In the genomic region with DNA sequence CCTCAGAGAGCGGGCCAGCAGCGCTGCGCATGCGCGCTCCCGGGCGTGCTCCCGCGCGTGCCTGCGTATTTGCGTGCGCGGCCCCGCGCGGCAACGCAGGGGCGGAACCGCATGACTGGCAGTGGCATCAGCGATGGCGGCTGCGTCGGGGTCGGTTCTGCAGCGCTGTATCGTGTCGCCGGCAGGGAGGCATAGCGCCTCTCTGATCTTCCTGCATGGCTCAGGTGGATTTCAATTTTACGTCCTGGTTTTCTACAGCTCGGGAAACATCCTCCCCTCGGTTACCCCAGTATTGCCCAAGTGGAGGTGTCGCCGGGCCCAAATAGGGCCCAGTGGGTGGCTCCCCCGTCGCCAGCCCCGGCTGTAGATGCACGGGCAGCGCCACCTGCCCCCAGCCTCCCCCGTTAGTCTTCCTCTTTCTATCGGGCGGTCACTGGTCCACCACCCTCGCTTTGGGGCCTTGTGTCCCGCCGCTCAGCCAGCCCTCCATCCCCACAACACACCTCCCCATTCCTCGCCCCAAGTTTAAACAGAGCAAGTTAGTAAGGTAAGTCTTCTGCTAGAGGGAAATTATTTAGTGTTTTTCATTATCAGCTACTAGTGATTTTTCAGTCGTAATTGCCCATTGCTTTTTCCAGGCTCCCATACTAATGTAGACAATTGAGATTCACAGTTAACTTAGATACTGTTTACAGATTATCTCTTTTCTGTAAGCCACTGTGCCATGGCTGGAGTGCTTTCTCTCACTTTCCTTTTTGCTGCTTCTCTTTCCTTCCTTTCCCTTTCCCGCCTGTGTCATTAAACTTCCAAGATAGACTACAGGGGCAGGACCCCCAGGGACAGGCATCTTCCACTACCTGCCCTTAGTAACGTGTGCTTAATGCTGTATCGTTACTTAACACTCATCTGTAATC, we compare ENCODE assay signal across 1 cellular context.
TF ChIP-seq lines count a peak whose summit lies in the region.

A gene (plus strand): TSS at position 121 of the 914 bp plus-strand sequence. CDS start 13 bp downstream, at position 134.

TF ChIP-seq in GM12878, 131 proteins besides CTCF, POLR2A, EP300 and RAD21 (continued from another document and continues in another):
- TF ChIP-seq, protein P1, sequence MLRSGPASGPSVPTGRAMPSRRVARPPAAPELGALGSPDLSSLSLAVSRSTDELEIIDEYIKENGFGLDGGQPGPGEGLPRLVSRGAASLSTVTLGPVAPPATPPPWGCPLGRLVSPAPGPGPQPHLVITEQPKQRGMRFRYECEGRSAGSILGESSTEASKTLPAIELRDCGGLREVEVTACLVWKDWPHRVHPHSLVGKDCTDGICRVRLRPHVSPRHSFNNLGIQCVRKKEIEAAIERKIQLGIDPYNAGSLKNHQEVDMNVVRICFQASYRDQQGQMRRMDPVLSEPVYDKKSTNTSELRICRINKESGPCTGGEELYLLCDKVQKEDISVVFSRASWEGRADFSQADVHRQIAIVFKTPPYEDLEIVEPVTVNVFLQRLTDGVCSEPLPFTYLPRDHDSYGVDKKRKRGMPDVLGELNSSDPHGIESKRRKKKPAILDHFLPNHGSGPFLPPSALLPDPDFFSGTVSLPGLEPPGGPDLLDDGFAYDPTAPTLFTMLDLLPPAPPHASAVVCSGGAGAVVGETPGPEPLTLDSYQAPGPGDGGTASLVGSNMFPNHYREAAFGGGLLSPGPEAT (IDR thresholded peaks at IDR 0.05; ENCODE audit: low read depth), result no peak
- TF ChIP-seq MEF2B (IDR thresholded peaks at IDR 0.05; ENCODE audit: partially characterized antibody, poor library complexity, severe bottlenecking) (peak; percentile 7), JUNB (IDR thresholded peaks at IDR 0.05) (no peak), ZNF24 (IDR thresholded peaks at IDR 0.05) (no peak), TAF1 (IDR thresholded peaks at IDR 0.05; ENCODE audit: borderline replicate concordance, low read depth, low read length) (peak; percentile 95), ZNF384 (IDR thresholded peaks at IDR 0.05; ENCODE audit: borderline replicate concordance, low read depth, low read length) (no peak), ETV6 (conservative IDR thresholded peaks at IDR 0.05 in 1 of 2, IDR thresholded peaks at IDR 0.05 in 1 of 2; ENCODE audit: borderline replicate concordance in 1 of 2, low read depth in 1 of 2) (no peak), ZNF622 (IDR thresholded peaks at IDR 0.05) (no peak), CEBPB (IDR thresholded peaks at IDR 0.05; ENCODE audit: borderline replicate concordance in 1 of 2, low read depth in 2 of 2, low read length in 2 of 2) (no peak), PAX8 (IDR thresholded peaks at IDR 0.05) (no peak), EED (IDR thresholded peaks at IDR 0.05; ENCODE audit: low read depth) (no peak; the same call in 1 of the 2 replicates), SMAD5 (IDR thresholded peaks at IDR 0.05; ENCODE audit: low read depth) (peak; percentile 88; the same call in 1 of the 2 replicates), BACH1 (IDR thresholded peaks at IDR 0.05; ENCODE audit: borderline replicate concordance) (peak; percentile 64), HDAC2 (IDR thresholded peaks at IDR 0.05) (no peak), TARDBP (IDR thresholded peaks at IDR 0.05; ENCODE audit: borderline replicate concordance) (no peak), RUNX3 (IDR thresholded peaks at IDR 0.05; ENCODE audit: low read length) (peak; percentile 85), MYB (IDR thresholded peaks at IDR 0.05; ENCODE audit: borderline replicate concordance, low read depth, low read length) (no peak), NR2F1 (conservative IDR thresholded peaks at IDR 0.05) (0 out of 2 replicates have a peak, but pooled peaks have one; percentile 47), KLF5 (IDR thresholded peaks at IDR 0.05; ENCODE audit: partially characterized antibody) (no peak), STAT3 (IDR thresholded peaks at IDR 0.05; ENCODE audit: low read depth, low read length) (no peak), SREBF2 (IDR thresholded peaks at IDR 0.05; ENCODE audit: low read length) (no peak), ZZZ3 (IDR thresholded peaks at IDR 0.05; ENCODE audit: control insufficient read depth, insufficient read length, low read depth) (no peak), MXI1 (IDR thresholded peaks at IDR 0.05; ENCODE audit: low read depth, low read length) (peak; percentile 42), JUND (IDR thresholded peaks at IDR 0.05; ENCODE audit: low read depth, low read length) (no peak), RELA (IDR thresholded peaks at IDR 0.05; ENCODE audit: borderline replicate concordance, partially characterized antibody) (no peak), CBFB (IDR thresholded peaks at IDR 0.05; ENCODE audit: low read depth) (peak; percentile 37; the same call in 1 of the 2 replicates)
- TF ChIP-seq, protein P2, sequence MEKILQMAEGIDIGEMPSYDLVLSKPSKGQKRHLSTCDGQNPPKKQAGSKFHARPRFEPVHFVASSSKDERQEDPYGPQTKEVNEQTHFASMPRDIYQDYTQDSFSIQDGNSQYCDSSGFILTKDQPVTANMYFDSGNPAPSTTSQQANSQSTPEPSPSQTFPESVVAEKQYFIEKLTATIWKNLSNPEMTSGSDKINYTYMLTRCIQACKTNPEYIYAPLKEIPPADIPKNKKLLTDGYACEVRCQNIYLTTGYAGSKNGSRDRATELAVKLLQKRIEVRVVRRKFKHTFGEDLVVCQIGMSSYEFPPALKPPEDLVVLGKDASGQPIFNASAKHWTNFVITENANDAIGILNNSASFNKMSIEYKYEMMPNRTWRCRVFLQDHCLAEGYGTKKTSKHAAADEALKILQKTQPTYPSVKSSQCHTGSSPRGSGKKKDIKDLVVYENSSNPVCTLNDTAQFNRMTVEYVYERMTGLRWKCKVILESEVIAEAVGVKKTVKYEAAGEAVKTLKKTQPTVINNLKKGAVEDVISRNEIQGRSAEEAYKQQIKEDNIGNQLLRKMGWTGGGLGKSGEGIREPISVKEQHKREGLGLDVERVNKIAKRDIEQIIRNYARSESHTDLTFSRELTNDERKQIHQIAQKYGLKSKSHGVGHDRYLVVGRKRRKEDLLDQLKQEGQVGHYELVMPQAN (conservative IDR thresholded peaks at IDR 0.05), result 0 out of 2 replicates have a peak, but pooled peaks have one; percentile 58
- TF ChIP-seq, protein P3, sequence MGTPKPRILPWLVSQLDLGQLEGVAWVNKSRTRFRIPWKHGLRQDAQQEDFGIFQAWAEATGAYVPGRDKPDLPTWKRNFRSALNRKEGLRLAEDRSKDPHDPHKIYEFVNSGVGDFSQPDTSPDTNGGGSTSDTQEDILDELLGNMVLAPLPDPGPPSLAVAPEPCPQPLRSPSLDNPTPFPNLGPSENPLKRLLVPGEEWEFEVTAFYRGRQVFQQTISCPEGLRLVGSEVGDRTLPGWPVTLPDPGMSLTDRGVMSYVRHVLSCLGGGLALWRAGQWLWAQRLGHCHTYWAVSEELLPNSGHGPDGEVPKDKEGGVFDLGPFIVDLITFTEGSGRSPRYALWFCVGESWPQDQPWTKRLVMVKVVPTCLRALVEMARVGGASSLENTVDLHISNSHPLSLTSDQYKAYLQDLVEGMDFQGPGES (IDR thresholded peaks at IDR 0.05), result no peak
- TF ChIP-seq, protein P4, sequence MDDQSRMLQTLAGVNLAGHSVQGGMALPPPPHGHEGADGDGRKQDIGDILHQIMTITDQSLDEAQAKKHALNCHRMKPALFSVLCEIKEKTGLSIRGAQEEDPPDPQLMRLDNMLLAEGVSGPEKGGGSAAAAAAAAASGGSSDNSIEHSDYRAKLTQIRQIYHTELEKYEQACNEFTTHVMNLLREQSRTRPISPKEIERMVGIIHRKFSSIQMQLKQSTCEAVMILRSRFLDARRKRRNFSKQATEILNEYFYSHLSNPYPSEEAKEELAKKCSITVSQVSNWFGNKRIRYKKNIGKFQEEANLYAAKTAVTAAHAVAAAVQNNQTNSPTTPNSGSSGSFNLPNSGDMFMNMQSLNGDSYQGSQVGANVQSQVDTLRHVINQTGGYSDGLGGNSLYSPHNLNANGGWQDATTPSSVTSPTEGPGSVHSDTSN (IDR thresholded peaks at IDR 0.05; ENCODE audit: insufficient replicate concordance, low read depth, low read length), result peak; percentile 91
- TF ChIP-seq, protein P5, sequence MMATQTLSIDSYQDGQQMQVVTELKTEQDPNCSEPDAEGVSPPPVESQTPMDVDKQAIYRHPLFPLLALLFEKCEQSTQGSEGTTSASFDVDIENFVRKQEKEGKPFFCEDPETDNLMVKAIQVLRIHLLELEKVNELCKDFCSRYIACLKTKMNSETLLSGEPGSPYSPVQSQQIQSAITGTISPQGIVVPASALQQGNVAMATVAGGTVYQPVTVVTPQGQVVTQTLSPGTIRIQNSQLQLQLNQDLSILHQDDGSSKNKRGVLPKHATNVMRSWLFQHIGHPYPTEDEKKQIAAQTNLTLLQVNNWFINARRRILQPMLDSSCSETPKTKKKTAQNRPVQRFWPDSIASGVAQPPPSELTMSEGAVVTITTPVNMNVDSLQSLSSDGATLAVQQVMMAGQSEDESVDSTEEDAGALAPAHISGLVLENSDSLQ (IDR thresholded peaks at IDR 0.05), result peak; percentile 97
- TF ChIP-seq, protein P6, sequence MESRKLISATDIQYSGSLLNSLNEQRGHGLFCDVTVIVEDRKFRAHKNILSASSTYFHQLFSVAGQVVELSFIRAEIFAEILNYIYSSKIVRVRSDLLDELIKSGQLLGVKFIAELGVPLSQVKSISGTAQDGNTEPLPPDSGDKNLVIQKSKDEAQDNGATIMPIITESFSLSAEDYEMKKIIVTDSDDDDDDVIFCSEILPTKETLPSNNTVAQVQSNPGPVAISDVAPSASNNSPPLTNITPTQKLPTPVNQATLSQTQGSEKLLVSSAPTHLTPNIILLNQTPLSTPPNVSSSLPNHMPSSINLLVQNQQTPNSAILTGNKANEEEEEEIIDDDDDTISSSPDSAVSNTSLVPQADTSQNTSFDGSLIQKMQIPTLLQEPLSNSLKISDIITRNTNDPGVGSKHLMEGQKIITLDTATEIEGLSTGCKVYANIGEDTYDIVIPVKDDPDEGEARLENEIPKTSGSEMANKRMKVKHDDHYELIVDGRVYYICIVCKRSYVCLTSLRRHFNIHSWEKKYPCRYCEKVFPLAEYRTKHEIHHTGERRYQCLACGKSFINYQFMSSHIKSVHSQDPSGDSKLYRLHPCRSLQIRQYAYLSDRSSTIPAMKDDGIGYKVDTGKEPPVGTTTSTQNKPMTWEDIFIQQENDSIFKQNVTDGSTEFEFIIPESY (IDR thresholded peaks at IDR 0.05), result no peak
- TF ChIP-seq, protein P7, sequence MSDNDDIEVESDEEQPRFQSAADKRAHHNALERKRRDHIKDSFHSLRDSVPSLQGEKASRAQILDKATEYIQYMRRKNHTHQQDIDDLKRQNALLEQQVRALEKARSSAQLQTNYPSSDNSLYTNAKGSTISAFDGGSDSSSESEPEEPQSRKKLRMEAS (IDR thresholded peaks at IDR 0.05; ENCODE audit: low read depth, low read length), result peak; percentile 33
- TF ChIP-seq, protein P8, sequence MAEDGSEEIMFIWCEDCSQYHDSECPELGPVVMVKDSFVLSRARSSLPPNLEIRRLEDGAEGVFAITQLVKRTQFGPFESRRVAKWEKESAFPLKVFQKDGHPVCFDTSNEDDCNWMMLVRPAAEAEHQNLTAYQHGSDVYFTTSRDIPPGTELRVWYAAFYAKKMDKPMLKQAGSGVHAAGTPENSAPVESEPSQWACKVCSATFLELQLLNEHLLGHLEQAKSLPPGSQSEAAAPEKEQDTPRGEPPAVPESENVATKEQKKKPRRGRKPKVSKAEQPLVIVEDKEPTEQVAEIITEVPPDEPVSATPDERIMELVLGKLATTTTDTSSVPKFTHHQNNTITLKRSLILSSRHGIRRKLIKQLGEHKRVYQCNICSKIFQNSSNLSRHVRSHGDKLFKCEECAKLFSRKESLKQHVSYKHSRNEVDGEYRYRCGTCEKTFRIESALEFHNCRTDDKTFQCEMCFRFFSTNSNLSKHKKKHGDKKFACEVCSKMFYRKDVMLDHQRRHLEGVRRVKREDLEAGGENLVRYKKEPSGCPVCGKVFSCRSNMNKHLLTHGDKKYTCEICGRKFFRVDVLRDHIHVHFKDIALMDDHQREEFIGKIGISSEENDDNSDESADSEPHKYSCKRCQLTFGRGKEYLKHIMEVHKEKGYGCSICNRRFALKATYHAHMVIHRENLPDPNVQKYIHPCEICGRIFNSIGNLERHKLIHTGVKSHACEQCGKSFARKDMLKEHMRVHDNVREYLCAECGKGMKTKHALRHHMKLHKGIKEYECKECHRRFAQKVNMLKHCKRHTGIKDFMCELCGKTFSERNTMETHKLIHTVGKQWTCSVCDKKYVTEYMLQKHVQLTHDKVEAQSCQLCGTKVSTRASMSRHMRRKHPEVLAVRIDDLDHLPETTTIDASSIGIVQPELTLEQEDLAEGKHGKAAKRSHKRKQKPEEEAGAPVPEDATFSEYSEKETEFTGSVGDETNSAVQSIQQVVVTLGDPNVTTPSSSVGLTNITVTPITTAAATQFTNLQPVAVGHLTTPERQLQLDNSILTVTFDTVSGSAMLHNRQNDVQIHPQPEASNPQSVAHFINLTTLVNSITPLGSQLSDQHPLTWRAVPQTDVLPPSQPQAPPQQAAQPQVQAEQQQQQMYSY (CRISPR knock-in tag; IDR thresholded peaks at IDR 0.05), result no peak
- TF ChIP-seq, protein P9, sequence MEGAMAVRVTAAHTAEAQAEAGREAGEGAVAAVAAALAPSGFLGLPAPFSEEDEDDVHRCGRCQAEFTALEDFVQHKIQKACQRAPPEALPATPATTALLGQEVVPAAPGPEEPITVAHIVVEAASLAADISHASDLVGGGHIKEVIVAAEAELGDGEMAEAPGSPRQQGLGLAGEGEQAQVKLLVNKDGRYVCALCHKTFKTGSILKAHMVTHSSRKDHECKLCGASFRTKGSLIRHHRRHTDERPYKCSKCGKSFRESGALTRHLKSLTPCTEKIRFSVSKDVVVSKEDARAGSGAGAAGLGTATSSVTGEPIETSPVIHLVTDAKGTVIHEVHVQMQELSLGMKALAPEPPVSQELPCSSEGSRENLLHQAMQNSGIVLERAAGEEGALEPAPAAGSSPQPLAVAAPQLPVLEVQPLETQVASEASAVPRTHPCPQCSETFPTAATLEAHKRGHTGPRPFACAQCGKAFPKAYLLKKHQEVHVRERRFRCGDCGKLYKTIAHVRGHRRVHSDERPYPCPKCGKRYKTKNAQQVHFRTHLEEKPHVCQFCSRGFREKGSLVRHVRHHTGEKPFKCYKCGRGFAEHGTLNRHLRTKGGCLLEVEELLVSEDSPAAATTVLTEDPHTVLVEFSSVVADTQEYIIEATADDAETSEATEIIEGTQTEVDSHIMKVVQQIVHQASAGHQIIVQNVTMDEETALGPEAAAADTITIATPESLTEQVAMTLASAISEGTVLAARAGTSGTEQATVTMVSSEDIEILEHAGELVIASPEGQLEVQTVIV (IDR thresholded peaks at IDR 0.05; ENCODE audit: borderline replicate concordance, partially characterized antibody), result no peak
- TF ChIP-seq, protein P10, sequence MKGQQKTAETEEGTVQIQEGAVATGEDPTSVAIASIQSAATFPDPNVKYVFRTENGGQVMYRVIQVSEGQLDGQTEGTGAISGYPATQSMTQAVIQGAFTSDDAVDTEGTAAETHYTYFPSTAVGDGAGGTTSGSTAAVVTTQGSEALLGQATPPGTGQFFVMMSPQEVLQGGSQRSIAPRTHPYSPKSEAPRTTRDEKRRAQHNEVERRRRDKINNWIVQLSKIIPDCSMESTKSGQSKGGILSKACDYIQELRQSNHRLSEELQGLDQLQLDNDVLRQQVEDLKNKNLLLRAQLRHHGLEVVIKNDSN (IDR thresholded peaks at IDR 0.05; ENCODE audit: borderline replicate concordance, extremely low read length, insufficient read depth, low read depth, low read length), result no peak
